In genomic region chr7:128201690-128202085, GRCh38 we compare ENCODE assay signal across 2 cellular contexts.
TF ChIP-seq lines count a peak whose summit lies in the region.

No MANE protein-coding gene starts in this region.

TF ChIP-seq in SK-N-SH, 30 proteins besides CTCF, POLR2A, EP300 and RAD21 (continued from another document):
- no peak for TF ChIP-seq RXRA (IDR thresholded peaks at IDR 0.05; ENCODE audit: borderline replicate concordance, low read depth)
- no peak for TF ChIP-seq POLR2AphosphoS5 (IDR thresholded peaks at IDR 0.05; ENCODE audit: low read depth, low read length)
- no peak for TF ChIP-seq YY1 (IDR thresholded peaks at IDR 0.05; ENCODE audit: low read depth)
- no peak for TF ChIP-seq TEAD4 (IDR thresholded peaks at IDR 0.05; ENCODE audit: borderline replicate concordance, insufficient read depth)

TF ChIP-seq in SK-N-SH treated with all-trans-retinoic acid at 6 μM for 48 hours, 23 proteins besides CTCF, POLR2A, EP300 and RAD21 (continued from another document):
- TF ChIP-seq ZNF70 (CRISPR knock-in tag; IDR thresholded peaks at IDR 0.05) = no peak
- no peak for TF ChIP-seq CSRNP3 (CRISPR knock-in tag; IDR thresholded peaks at IDR 0.05)
- TF ChIP-seq POU6F1 (CRISPR knock-in tag; IDR thresholded peaks at IDR 0.05; ENCODE audit: borderline replicate concordance, low read depth) = no peak
- no peak for TF ChIP-seq ISL1 (CRISPR knock-in tag; IDR thresholded peaks at IDR 0.05)
- TF ChIP-seq SNAI2 (CRISPR knock-in tag; IDR thresholded peaks at IDR 0.05) = no peak
- TF ChIP-seq ZNF8 (CRISPR knock-in tag; IDR thresholded peaks at IDR 0.05) = no peak
- TF ChIP-seq PPARA (CRISPR knock-in tag; IDR thresholded peaks at IDR 0.05; ENCODE audit: borderline replicate concordance) = no peak
- TF ChIP-seq PATZ1 (CRISPR knock-in tag; IDR thresholded peaks at IDR 0.05; ENCODE audit: borderline replicate concordance) = no peak
- no peak for TF ChIP-seq TOX (CRISPR knock-in tag; IDR thresholded peaks at IDR 0.05; ENCODE audit: borderline replicate concordance)
- TF ChIP-seq RARB (CRISPR knock-in tag; IDR thresholded peaks at IDR 0.05) = no peak
- TF ChIP-seq BACH2 (CRISPR knock-in tag; IDR thresholded peaks at IDR 0.05; ENCODE audit: borderline replicate concordance) = no peak
- TF ChIP-seq, protein P1, sequence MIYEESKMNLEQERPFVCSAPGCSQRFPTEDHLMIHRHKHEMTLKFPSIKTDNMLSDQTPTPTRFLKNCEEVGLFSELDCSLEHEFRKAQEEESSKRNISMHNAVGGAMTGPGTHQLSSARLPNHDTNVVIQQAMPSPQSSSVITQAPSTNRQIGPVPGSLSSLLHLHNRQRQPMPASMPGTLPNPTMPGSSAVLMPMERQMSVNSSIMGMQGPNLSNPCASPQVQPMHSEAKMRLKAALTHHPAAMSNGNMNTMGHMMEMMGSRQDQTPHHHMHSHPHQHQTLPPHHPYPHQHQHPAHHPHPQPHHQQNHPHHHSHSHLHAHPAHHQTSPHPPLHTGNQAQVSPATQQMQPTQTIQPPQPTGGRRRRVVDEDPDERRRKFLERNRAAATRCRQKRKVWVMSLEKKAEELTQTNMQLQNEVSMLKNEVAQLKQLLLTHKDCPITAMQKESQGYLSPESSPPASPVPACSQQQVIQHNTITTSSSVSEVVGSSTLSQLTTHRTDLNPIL (CRISPR knock-in tag; IDR thresholded peaks at IDR 0.05; ENCODE audit: low read depth) = no peak
- no peak for TF ChIP-seq TCF4 (CRISPR knock-in tag; IDR thresholded peaks at IDR 0.05; ENCODE audit: borderline replicate concordance)
